Comparison of ENCODE assay signal across 26 cellular contexts in genomic region chr10:29067161-29067560, GRCh38.
A peak's percentile ranks its signal among the peaks of the same experiment; 100 is the strongest.
DNase-seq lines count a peak whose midpoint lies in the region; ATAC-seq and TF ChIP-seq lines count a peak whose summit lies in the region.
"Had no signal": no experiment of that assay in that cellular context is flagged by ENCODE, and none has a peak within 500 bp of the region (broad histone marks: within the 10 kb centered on the region; RNA-seq: fewer than 3 reads in every experiment).

No MANE protein-coding gene starts in this region.

- no peaks in the 10 kb centered on the region for H3K9me3 ChIP-seq in heart left ventricle
- no peaks in the 10 kb centered on the region for H3K9me3 ChIP-seq in left ventricle myocardium inferior (replicated peaks)
- H3K9me3 ChIP-seq: esophagus muscularis mucosa, SJCRH30 had no signal

- DNase-seq in left cardiac atrium = no peak
- DNase-seq in heart left ventricle = no peak
- peak; percentile 21 for DNase-seq in amniotic stem cell (lab: John Stamatoyannopoulos, UW)
- peak; percentile 29 to 52 for DNase-seq in foreskin keratinocyte
- no peak for DNase-seq in NCI-H2081 treated with DMSO at 0.1 percent for 48 hours (lab: John Stamatoyannopoulos, UW)
- DNase-seq in NCI-H1105 treated with DMSO at 0.1 percent for 48 hours (lab: John Stamatoyannopoulos, UW) = no peak
- no peak for DNase-seq in NCI-H2171 (lab: John Stamatoyannopoulos, UW)
- DNase-seq in left ventricle myocardium inferior = no peak
- DNase-seq: ACHN; activated CD4-positive, alpha-beta T cell treated with anti-CD3 and anti-CD28 coated beads for 4 hours; activated CD8-positive, alpha-beta memory T cell treated with anti-CD3 and anti-CD28 coated beads, Interleukin-2, amount 50 U/mL, for 48 hours; activated gamma-delta T cell treated with Interleukin-2 at 50 U/mL for 16 hours; CD8-positive, alpha-beta T cell; DND-41; islet precursor cell; midbrain; MM.1S; NCI-H187; NCI-H524 treated with DMSO at 0.1 percent for 48 hours; SJCRH30; stimulated activated CD4-positive, alpha-beta T cell treated with anti-CD3 and anti-CD28 coated beads, Interleukin-15, amount 100 ng/mL, for 24 hours; stimulated activated naive CD4-positive, alpha-beta T cell; T-helper 9 cell had no signal

- ATAC-seq in left cardiac atrium (peak; percentile 44), heart left ventricle (no peak), foreskin keratinocyte (peak; percentile 67)
- ATAC-seq: CD8-positive, alpha-beta T cell; HepG2 had no signal

- no peak for TF ChIP-seq POLR2A in heart left ventricle (IDR thresholded peaks at IDR 0.05)

- H3K4me1 ChIP-seq in heart left ventricle (no peaks in the 10 kb centered on the region), foreskin keratinocyte (peaks cover 12% of the 10 kb centered on the region), left ventricle myocardium inferior (no peaks in the 10 kb centered on the region)
- H3K4me1 ChIP-seq: esophagus muscularis mucosa, SJCRH30 had no signal

- H3K36me3 ChIP-seq in heart left ventricle (no peaks in the 10 kb centered on the region), left ventricle myocardium inferior (no peaks in the 10 kb centered on the region)
- H3K36me3 ChIP-seq: esophagus muscularis mucosa, neural progenitor cell, SJCRH30 had no signal

- H3K4me3 ChIP-seq in heart left ventricle (no peak overlapping the region), left ventricle myocardium inferior (no peak overlapping the region)
- H3K4me3 ChIP-seq: esophagus muscularis mucosa, neural progenitor cell, SJCRH30 had no signal

- 15 to 46% (median 40%) methylated on average over 3 of the region's 3 CpGs for WGBS in heart left ventricle, 4 donors

- intact Hi-C loops in left cardiac atrium (cut with DNase I) (no loop called here), heart left ventricle (cut with DNase I) (no loop called here), left ventricle myocardium inferior (cut with micrococcal nuclease) (no loop called here)

- H3K27ac ChIP-seq in heart left ventricle (no peak overlapping the region), foreskin keratinocyte (no peak overlapping the region), left ventricle myocardium inferior (replicated peaks) (no peak overlapping the region)
- H3K27ac ChIP-seq: esophagus muscularis mucosa, neural progenitor cell, SJCRH30 had no signal

- TF ChIP-seq CTCF in heart left ventricle (IDR thresholded peaks at IDR 0.05) (no peak), foreskin keratinocyte (conservative IDR thresholded peaks at IDR 0.05) (no peak), left ventricle myocardium inferior (IDR thresholded peaks at IDR 0.05; ENCODE audit: borderline replicate concordance) (no peak)

- H3K27me3 ChIP-seq in heart left ventricle = no peaks in the 10 kb centered on the region
- H3K27me3 ChIP-seq in foreskin keratinocyte = peaks cover 39% of the 10 kb centered on the region
- H3K27me3 ChIP-seq in left ventricle myocardium inferior (ENCODE audit: low read depth) = peaks cover 10% of the 10 kb centered on the region
- H3K27me3 ChIP-seq: neural progenitor cell had no signal

Comparison
In these comparisons a context has a peak if more than half of its experiments do, and no peak if none do; other contexts are left out.
1. ATAC-seq: peak in left cardiac atrium (2 of 2) and foreskin keratinocyte (single experiment); none in heart left ventricle (0 of 4).
2. DNase-seq: peak in amniotic stem cell (single experiment) and foreskin keratinocyte (2 of 2); none in left cardiac atrium (single experiment), heart left ventricle (0 of 5), NCI-H2081 treated with DMSO at 0.1 percent for 48 hours (single experiment), NCI-H1105 treated with DMSO at 0.1 percent for 48 hours (single experiment), NCI-H2171 (single experiment) and left ventricle myocardium inferior (single experiment).